8 cellular contexts compared by ENCODE assay signal in the genomic region with DNA sequence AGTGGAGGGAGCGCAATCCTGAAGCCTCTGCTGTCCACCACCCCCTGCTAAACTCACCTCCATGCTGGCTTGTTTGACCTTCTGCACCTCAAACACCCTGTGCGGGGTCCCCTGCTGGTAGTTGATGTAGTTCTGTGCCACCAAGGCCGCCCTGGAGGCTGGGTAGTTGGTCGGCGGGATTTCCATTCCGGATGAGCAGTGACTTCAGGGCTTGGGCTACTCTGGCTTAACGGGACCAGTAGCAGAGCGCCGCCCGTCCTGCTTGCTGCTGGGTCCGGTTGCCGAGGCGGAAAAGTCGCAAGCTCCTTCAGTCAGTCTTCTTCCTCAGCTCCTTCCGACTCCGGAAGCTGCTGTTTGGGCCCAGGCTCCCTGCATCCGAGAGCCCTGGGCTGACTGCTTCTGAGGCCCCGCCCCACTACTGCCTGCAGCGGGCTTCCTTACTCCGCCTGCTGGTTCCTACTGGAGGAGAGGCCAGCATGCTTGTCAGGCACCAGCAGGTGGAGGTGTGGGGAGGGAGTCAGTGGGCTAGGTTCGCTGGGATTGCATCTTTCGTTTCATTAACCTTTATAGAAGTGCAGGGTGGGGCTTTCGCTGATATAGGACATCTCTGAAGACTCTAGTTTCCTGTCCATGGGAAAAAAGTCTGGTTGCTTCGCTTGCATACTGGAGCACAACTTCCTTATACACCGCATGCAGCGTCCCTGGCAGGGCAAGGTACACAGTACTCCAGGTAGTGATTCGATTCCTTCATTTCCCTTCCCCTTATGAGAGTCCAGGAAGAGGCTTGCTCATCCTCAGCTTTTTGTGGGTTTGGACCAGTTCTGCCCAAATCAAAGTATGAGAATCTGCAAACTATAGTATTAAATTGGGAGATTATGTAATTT. TPM values are rescaled to one million over a fixed set of nuclear protein-coding genes. Genes with fewer than 3 reads are reported as not detected.
A peak's percentile ranks its signal among the peaks of the same experiment; 100 is the strongest.
DNase-seq lines count a peak whose midpoint lies in the region; ATAC-seq and TF ChIP-seq lines count a peak whose summit lies in the region.

A gene with protein sequence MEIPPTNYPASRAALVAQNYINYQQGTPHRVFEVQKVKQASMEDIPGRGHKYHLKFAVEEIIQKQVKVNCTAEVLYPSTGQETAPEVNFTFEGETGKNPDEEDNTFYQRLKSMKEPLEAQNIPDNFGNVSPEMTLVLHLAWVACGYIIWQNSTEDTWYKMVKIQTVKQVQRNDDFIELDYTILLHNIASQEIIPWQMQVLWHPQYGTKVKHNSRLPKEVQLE (minus strand): TSS at position 356 of the 884 bp plus-strand sequence. CDS start 170 bp downstream, at position 186.

- no peaks in the 10 kb centered on the region for H3K9me3 ChIP-seq in endodermal cell (ENCODE audit: control insufficient read depth, low read length)

- H3K27ac Mint-ChIP-seq in endodermal cell = peak within 1 kb of the TSS; percentile 96

- peak; percentile 88 for TF ChIP-seq CTCF in endodermal cell (conservative IDR thresholded peaks at IDR 0.05)

- H3K36me3 Mint-ChIP-seq in endodermal cell (ENCODE audit: low read depth) = peaks cover 7% of the 10 kb centered on the region

- peak within 1 kb of the TSS; percentile 83 for H3K4me3 Mint-ChIP-seq in endodermal cell

- peaks cover 19% of the 10 kb centered on the region for H3K36me3 ChIP-seq in endodermal cell (ENCODE audit: control insufficient read depth, insufficient read depth, low read length)

- H3K4me1 Mint-ChIP-seq in endodermal cell = peaks cover 14% of the 10 kb centered on the region

- WGBS in endodermal cell (ENCODE audit: insufficient coverage in 1 of 2, insufficient read length in 1 of 2), 2 experiments = 14 to 25% methylated on average over 16 to 27 of the region's 27 CpGs

- H3K4me3 ChIP-seq in endodermal cell (ENCODE audit: low read length) = peak within 1 kb of the TSS; percentile 84

- peak within 1 kb of the TSS; percentile 56 for H3K9ac ChIP-seq in endodermal cell (ENCODE audit: extremely low read depth, low read length, poor library complexity, severe bottlenecking)

- H3K9me3 Mint-ChIP-seq in endodermal cell = no peaks in the 10 kb centered on the region

- H3K27me3 Mint-ChIP-seq in endodermal cell (ENCODE audit: insufficient read depth) = no peaks in the 10 kb centered on the region

- in situ Hi-C loops in G401 (cut with HindIII; ENCODE audit: low sequenced_read_pairs) = no loop called here

- peak; percentile 98 for ATAC-seq in GM21786 (IDR thresholded peaks at IDR 0.05; ENCODE audit: unreplicated experiment)

- no peaks in the 10 kb centered on the region for H3K4me1 ChIP-seq in endodermal cell (ENCODE audit: control insufficient read depth, insufficient read depth, low read length)

- DNase-seq in G401 (ENCODE audit: low spot score) = peak; percentile 93
- DNase-seq in Kasumi-1 (lab: John Stamatoyannopoulos, UW) = peak; percentile 92 to 94
- peak; percentile 48 for DNase-seq in activated CD8-positive, alpha-beta memory T cell treated with anti-CD3 and anti-CD28 coated beads, Interleukin-2, amount 50 U/mL, for 1 hour (ENCODE audit: extremely low read depth)
- DNase-seq in endodermal cell = peak; percentile 98
- DNase-seq in medulla oblongata (ENCODE audit: extremely low spot score) = peak; percentile 68
- peak; percentile 35 for DNase-seq in stimulated activated CD8-positive, alpha-beta memory T cell treated with anti-CD3 and anti-CD28 coated beads, Interleukin-12 subunit alpha, Interleukin-12 subunit beta, amount 100 ng/mL, for 24 hours (ENCODE audit: extremely low read depth)
- DNase-seq in NCI-H1048 (lab: John Stamatoyannopoulos, UW) = no peak

- H3K27me3 ChIP-seq in endodermal cell (ENCODE audit: control insufficient read depth, insufficient read depth, low read length, poor library complexity, severe bottlenecking) = no peaks in the 10 kb centered on the region

- H3K27ac ChIP-seq in endodermal cell (ENCODE audit: low read depth, low read length) = no peak within 1 kb of the TSS

RNA-seq across cellular contexts. Expression of the gene that starts here (rescaled TPM):
- total RNA-seq in G401 (2014; rRNA removed; shearing (Covaris generic)) = not detected in 2 replicates
- total RNA-seq in endodermal cell = 1 to 10 TPM; 8.8 to 10.0 TPM
- 8.5 TPM for polyA plus RNA-seq in endodermal cell (2013, experiment 1 of 2)
- polyA plus RNA-seq in endodermal cell (2013, experiment 2 of 2) = 8.9 TPM

Comparison
In these comparisons a context has a peak if more than half of its experiments do, and no peak if none do; other contexts are left out.
1. Peak in DNase-seq in G401; RNA of the gene not detected or under 1 TPM.